In genomic region chr1:154557248-154557938, GRCh38 we compare ENCODE assay signal across 8 cellular contexts. TPM values are rescaled to one million over a fixed set of nuclear protein-coding genes. Genes with fewer than 3 reads are reported as not detected.
DNase-seq lines count a peak whose midpoint lies in the region; ATAC-seq, FAIRE-seq and TF ChIP-seq lines count a peak whose summit lies in the region.

No MANE protein-coding gene starts in this region.

- TF ChIP-seq CTCF in Calu3 (IDR thresholded peaks at IDR 0.05; ENCODE audit: unreplicated experiment) (no peak), PC-3 (conservative IDR thresholded peaks at IDR 0.05; ENCODE audit: low read depth, low read length) (no peak), endothelial cell of umbilical vein (IDR thresholded peaks at IDR 0.05; ENCODE audit: extremely low read depth in 1 of 2, insufficient read depth in 1 of 2, low read depth in 1 of 2, low read length in 2 of 2) (no peak), ovary (IDR thresholded peaks at IDR 0.05) (no peak)

- BruUV-seq in Calu3 (replicated peaks; lab: Mats Ljungman, UMichigan) = no TSS peak
- no TSS peak for BruUV-seq in PC-3 (replicated peaks; lab: Mats Ljungman, UMichigan)
- no TSS peak for BruUV-seq in endothelial cell of umbilical vein (replicated peaks; lab: Mats Ljungman, UMichigan)

- peaks cover 24% of the 10 kb centered on the region for H3K4me1 ChIP-seq in PC-3 (ENCODE audit: insufficient read depth, low read length)
- H3K4me1 ChIP-seq in endothelial cell of umbilical vein (ENCODE audit: control insufficient read depth, extremely low read depth, insufficient read depth, low read length) = peaks cover 26% of the 10 kb centered on the region
- H3K4me1 ChIP-seq in ovary (ENCODE audit: insufficient read depth) = peaks cover 9% of the 10 kb centered on the region

- no peaks in the 10 kb centered on the region for H3F3A ChIP-seq in PC-3 (ENCODE audit: low read length, unreplicated experiment)

- DNase-seq in Calu3 = no peak
- no peak for DNase-seq in PC-3
- peak; percentile 22 for DNase-seq in endothelial cell of umbilical vein (ENCODE audit: low read depth, low spot score)
- DNase-seq in ovary = no peak
- no peak for DNase-seq in middle frontal gyrus (ENCODE audit: extremely low spot score, low spot score)
- no peak for DNase-seq in NCI-H2029 (lab: John Stamatoyannopoulos, UW)
- no peak for DNase-seq in AG08396 (ENCODE audit: low spot score)

- peak overlapping the region; percentile 84 for H3K27ac Mint-ChIP-seq in Calu3 (ENCODE audit: unreplicated experiment)

- no peak for TF ChIP-seq POLR2A in endothelial cell of umbilical vein (IDR thresholded peaks at IDR 0.05; ENCODE audit: low read depth, low read length)
- TF ChIP-seq POLR2A in ovary (IDR thresholded peaks at IDR 0.05) = no peak

- H3K4me2 ChIP-seq in PC-3 (ENCODE audit: low read length) = peak overlapping the region; percentile 96
- H3K4me2 ChIP-seq in endothelial cell of umbilical vein (ENCODE audit: insufficient read depth, low read length) = peak overlapping the region; percentile 94

- H3K9ac ChIP-seq in PC-3 (ENCODE audit: low read length) (peak overlapping the region; percentile 91), endothelial cell of umbilical vein (replicated peaks; ENCODE audit: extremely low read depth, insufficient read depth, low read length) (peak overlapping the region; percentile 85)

- no peak for ATAC-seq in PC-3
- ATAC-seq in HG03039 (IDR thresholded peaks at IDR 0.05; ENCODE audit: unreplicated experiment) = no peak

- dilution Hi-C loops in endothelial cell of umbilical vein (cut with MboI; ENCODE audit: extremely low pct_ligation_motif_present, low sequenced_read_pairs) = no loop called here

- no peaks in the 10 kb centered on the region for H3K9me3 Mint-ChIP-seq in Calu3 (ENCODE audit: low read depth, unreplicated experiment)

- H4K20me1 ChIP-seq in PC-3 (ENCODE audit: low read length) (peaks cover 17% of the 10 kb centered on the region; the same call in 1 of the 2 replicates), endothelial cell of umbilical vein (replicated peaks; ENCODE audit: control insufficient read depth, extremely low read depth, insufficient read depth, low read length) (no peaks in the 10 kb centered on the region)

- peaks cover 37% of the 10 kb centered on the region for H3K36me3 ChIP-seq in PC-3 (ENCODE audit: low read depth, low read length)
- peaks cover 24 to 30% of the 10 kb centered on the region in 2 experiments for H3K36me3 ChIP-seq in endothelial cell of umbilical vein (ENCODE audit: control insufficient read depth in 2 of 2, extremely low read depth in 1 of 2, insufficient read depth in 2 of 2, low read length in 2 of 2)
- H3K36me3 ChIP-seq in ovary = peaks cover 2% of the 10 kb centered on the region

- peak; percentile 21 for FAIRE-seq in endothelial cell of umbilical vein (lab: Jason Lieb, UNC)

- WGBS in ovary, 3 donors = 8 to 10% (median 9%) methylated on average over 7 of the region's 7 CpGs

- peaks cover 56% of the 10 kb centered on the region for H3K36me3 Mint-ChIP-seq in Calu3 (ENCODE audit: insufficient read depth, unreplicated experiment)

- POLR2A ChIA-PET in PC-3 (lab: Charles Lee; ENCODE audit: unreplicated experiment) = no interaction called here
- POLR2A ChIA-PET in endothelial cell of umbilical vein (lab: Charles Lee) = no interaction called here

- H3K27me3 ChIP-seq in PC-3 (ENCODE audit: low read length) = no peaks in the 10 kb centered on the region
- no peaks in the 10 kb centered on the region for H3K27me3 ChIP-seq in endothelial cell of umbilical vein (ENCODE audit: control insufficient read depth in 2 of 2, insufficient read depth in 2 of 2, low read length in 2 of 2)
- H3K27me3 ChIP-seq in ovary = no peaks in the 10 kb centered on the region

- H2AFZ ChIP-seq in PC-3 (ENCODE audit: low read length) (no peak overlapping the region), endothelial cell of umbilical vein (ENCODE audit: low read depth, low read length) (no peak overlapping the region)

- H3K27ac ChIP-seq in PC-3 (ENCODE audit: low read length) = no peak overlapping the region
- H3K27ac ChIP-seq in endothelial cell of umbilical vein (ENCODE audit: insufficient read depth, low read depth, low read length) = peak overlapping the region; percentile 51
- H3K27ac ChIP-seq in ovary = no peak overlapping the region

- H3K4me3 Mint-ChIP-seq in Calu3 (ENCODE audit: low read depth, unreplicated experiment) = peak overlapping the region; percentile 83

- peaks cover 16% of the 10 kb centered on the region for H3K4me1 Mint-ChIP-seq in Calu3 (ENCODE audit: low read depth, unreplicated experiment)

- CTCF ChIA-PET in Calu3 (lab: Charles Lee) (interaction anchor here (1.0 to 1.1 kb wide), 2 partner anchors 11 to 398 kb away, joined by 3 to 4 read pairs; partner anchors contain the start of gene PBXIP1), PC-3 (lab: Charles Lee) (no interaction called here), endothelial cell of umbilical vein (lab: Charles Lee) (interaction anchor here (0.6 to 6.2 kb wide), 5 partner anchors 10 to 958 kb away, joined by 3 to 49 read pairs (median 8); no protein-coding TSS in a partner anchor)

- no peaks in the 10 kb centered on the region for H3K9me2 ChIP-seq in PC-3 (replicated peaks; ENCODE audit: low read length)

- TF ChIP-seq EP300 in ovary (IDR thresholded peaks at IDR 0.05) = no peak

- H3K9me3 ChIP-seq in PC-3 (ENCODE audit: low read length) (no peaks in the 10 kb centered on the region), endothelial cell of umbilical vein (replicated peaks; ENCODE audit: control insufficient read depth, insufficient read depth, low read length) (no peaks in the 10 kb centered on the region), ovary (no peaks in the 10 kb centered on the region)

- H3K79me2 ChIP-seq in PC-3 (ENCODE audit: low read length) (peaks cover 39% of the 10 kb centered on the region), endothelial cell of umbilical vein (ENCODE audit: control insufficient read depth, insufficient read depth, low read length) (peaks cover 32% of the 10 kb centered on the region)

- intact Hi-C loops in Calu3 (cut with micrococcal nuclease; ENCODE audit: unreplicated experiment) (no loop called here), PC-3 (cut with micrococcal nuclease) (loop anchor here (5.0 kb wide), 1 partner anchor 150 kb away; the partner anchor contains the start of gene IL6R), endothelial cell of umbilical vein (cut with micrococcal nuclease) (loop anchor here (5.0 kb wide), 3 partner anchors 135 to 460 kb away; partner anchors contain the start of gene ZBTB7B), ovary (cut with DNase I) (loop anchor here in 3 of 4 donors (5.0 to 10.0 kb wide), 4 partner anchors 153 to 527 kb away; partner anchors contain the start of genes IL6R (in 1 of the 3) and KCNN3 (in 1 of the 3))

- H3K9me1 ChIP-seq in endothelial cell of umbilical vein (replicated peaks; ENCODE audit: control insufficient read depth, extremely low read depth, insufficient read depth, low read length) = no peaks in the 10 kb centered on the region

- no peaks in the 10 kb centered on the region for H3K27me3 Mint-ChIP-seq in Calu3 (ENCODE audit: unreplicated experiment)

- H3K4me3 ChIP-seq in PC-3 (ENCODE audit: low read length) (peak overlapping the region; percentile 80), endothelial cell of umbilical vein (replicated peaks in 1 of 3; ENCODE audit: insufficient read depth in 1 of 3, low read depth in 1 of 3, low read length in 3 of 3) (peak overlapping the region; percentile 92), ovary (peak overlapping the region; percentile 94)

RNA-seq across cellular contexts. Expression of gene UBE2Q1, which starts 1.1 kb away (rescaled TPM):
- 96.7 and 108 TPM in 2 replicates for total RNA-seq in Calu3 (2022)
- total RNA-seq in PC-3 (2014; rRNA removed) = 40.0 and 66.6 TPM in 2 replicates
- 85.4 and 97.2 TPM in 2 replicates for total RNA-seq in endothelial cell of umbilical vein
- polyA plus RNA-seq in endothelial cell of umbilical vein = 16.5 and 18.3 TPM in 2 replicates
- 19.5 and 20.6 TPM in 2 replicates for polyA plus RNA-seq in endothelial cell of umbilical vein (2011; cell fraction: cytosol; rRNA removed)
- polyA plus RNA-seq in endothelial cell of umbilical vein (2011; cell fraction: nucleus; rRNA removed) = 28.2 and 47.4 TPM in 2 replicates
- polyA plus RNA-seq in endothelial cell of umbilical vein (2012) = 60.3 and 79.7 TPM in 2 replicates
- polyA minus RNA-seq in endothelial cell of umbilical vein = 15.4 and 19.3 TPM in 2 replicates
- 12.7 TPM for polyA minus RNA-seq in endothelial cell of umbilical vein (2011; cell fraction: cytosol; rRNA and poly(A)+ RNA removed)
- 10.2 and 13.8 TPM in 2 replicates for polyA minus RNA-seq in endothelial cell of umbilical vein (2011; cell fraction: nucleus; rRNA and poly(A)+ RNA removed)
- 10 to 100 TPM; 14.3 to 72.4 (median 58.5) TPM for total RNA-seq in ovary
- 100 to 1,000 TPM in 1 of 2 donors, 10 to 100 TPM in 1; 31.4 to 119 TPM for polyA plus RNA-seq in ovary

RNA-seq across cellular contexts. Expression of gene CHRNB2, which starts 10.2 kb away (rescaled TPM):
- 0.07 and 0.22 TPM in 2 replicates for total RNA-seq in Calu3 (2022)
- not detected in 2 replicates for total RNA-seq in PC-3 (2014; rRNA removed)
- total RNA-seq in endothelial cell of umbilical vein = not detected in 2 replicates
- not detected in 2 replicates for polyA plus RNA-seq in endothelial cell of umbilical vein
- not detected in 2 replicates for polyA plus RNA-seq in endothelial cell of umbilical vein (2011; cell fraction: cytosol; rRNA removed)
- 0.06 and 0.08 TPM in 2 replicates for polyA plus RNA-seq in endothelial cell of umbilical vein (2011; cell fraction: nucleus; rRNA removed)
- 0.09 TPM in 1 of 2 replicates, not detected in the other for polyA plus RNA-seq in endothelial cell of umbilical vein (2012)
- 0.12 and 0.45 TPM in 2 replicates for polyA minus RNA-seq in endothelial cell of umbilical vein
- polyA minus RNA-seq in endothelial cell of umbilical vein (2011; cell fraction: cytosol; rRNA and poly(A)+ RNA removed) = not detected
- not detected in 2 replicates for polyA minus RNA-seq in endothelial cell of umbilical vein (2011; cell fraction: nucleus; rRNA and poly(A)+ RNA removed)
- under 1 TPM in 4 of 7 donors, not detected in 3; 0.08 to 0.25 (median 0.23) TPM for total RNA-seq in ovary
- polyA plus RNA-seq in ovary = under 1 TPM; 0.04 to 0.08 TPM

RNA-seq across cellular contexts. Expression of gene ADAR, which starts 50.6 kb away (rescaled TPM):
- total RNA-seq in Calu3 (2022) = 298 and 388 TPM in 2 replicates
- 129 and 136 TPM in 2 replicates for total RNA-seq in PC-3 (2014; rRNA removed)
- 128 and 141 TPM in 2 replicates for total RNA-seq in endothelial cell of umbilical vein
- polyA plus RNA-seq in endothelial cell of umbilical vein = 79.6 and 88.2 TPM in 2 replicates
- 73.5 and 79.4 TPM in 2 replicates for polyA plus RNA-seq in endothelial cell of umbilical vein (2011; cell fraction: cytosol; rRNA removed)
- polyA plus RNA-seq in endothelial cell of umbilical vein (2011; cell fraction: nucleus; rRNA removed) = 189 and 196 TPM in 2 replicates
- polyA plus RNA-seq in endothelial cell of umbilical vein (2012) = 69.3 and 83.6 TPM in 2 replicates
- polyA minus RNA-seq in endothelial cell of umbilical vein = 324 and 334 TPM in 2 replicates
- polyA minus RNA-seq in endothelial cell of umbilical vein (2011; cell fraction: cytosol; rRNA and poly(A)+ RNA removed) = 110 TPM
- 112 and 150 TPM in 2 replicates for polyA minus RNA-seq in endothelial cell of umbilical vein (2011; cell fraction: nucleus; rRNA and poly(A)+ RNA removed)
- 100 to 1,000 TPM in 5 of 7 donors, 10 to 100 TPM in 2; 57.2 to 175 (median 134) TPM for total RNA-seq in ovary
- 100 to 1,000 TPM in 1 of 2 donors, 10 to 100 TPM in 1; 45.0 to 184 TPM for polyA plus RNA-seq in ovary

RNA-seq across cellular contexts. Expression of gene SHE, which starts 55.2 kb away (rescaled TPM):
- total RNA-seq in Calu3 (2022) (not detected in 2 replicates), PC-3 (2014; rRNA removed) (not detected in 2 replicates), endothelial cell of umbilical vein (43.4 and 52.7 TPM in 2 replicates), ovary (10 to 100 TPM in 2 of 7 donors, 1 to 10 TPM in 5; 4.3 to 20.5 (median 9.0) TPM)
- polyA plus RNA-seq in endothelial cell of umbilical vein (30.1 and 30.4 TPM in 2 replicates), ovary (10 to 100 TPM in 1 of 2 donors, 1 to 10 TPM in 1; 6.9 to 15.4 TPM)
- polyA plus RNA-seq in endothelial cell of umbilical vein (2011; cell fraction: cytosol; rRNA removed) = 27.9 and 28.0 TPM in 2 replicates
- polyA plus RNA-seq in endothelial cell of umbilical vein (2011; cell fraction: nucleus; rRNA removed) = 39.9 and 41.9 TPM in 2 replicates
- polyA plus RNA-seq in endothelial cell of umbilical vein (2012) = 25.6 and 28.4 TPM in 2 replicates
- 38.2 and 41.5 TPM in 2 replicates for polyA minus RNA-seq in endothelial cell of umbilical vein
- polyA minus RNA-seq in endothelial cell of umbilical vein (2011; cell fraction: cytosol; rRNA and poly(A)+ RNA removed) = not detected
- 19.3 and 26.1 TPM in 2 replicates for polyA minus RNA-seq in endothelial cell of umbilical vein (2011; cell fraction: nucleus; rRNA and poly(A)+ RNA removed)

RNA-seq across cellular contexts. Expression of gene TDRD10, which starts 55.4 kb away (rescaled TPM):
- total RNA-seq in Calu3 (2022) (not detected in 2 replicates), PC-3 (2014; rRNA removed) (not detected in 2 replicates), endothelial cell of umbilical vein (3.9 and 6.1 TPM in 2 replicates), ovary (1 to 10 TPM; 3.1 to 8.7 (median 5.8) TPM)
- polyA plus RNA-seq in endothelial cell of umbilical vein (8.6 and 9.1 TPM in 2 replicates), ovary (1 to 10 TPM; 4.1 to 6.2 TPM)
- polyA plus RNA-seq in endothelial cell of umbilical vein (2011; cell fraction: cytosol; rRNA removed) = 4.1 and 5.6 TPM in 2 replicates
- polyA plus RNA-seq in endothelial cell of umbilical vein (2011; cell fraction: nucleus; rRNA removed) = 38.4 and 42.2 TPM in 2 replicates
- 3.0 TPM in 2 replicates for polyA plus RNA-seq in endothelial cell of umbilical vein (2012)
- 4.4 and 7.1 TPM in 2 replicates for polyA minus RNA-seq in endothelial cell of umbilical vein
- polyA minus RNA-seq in endothelial cell of umbilical vein (2011; cell fraction: cytosol; rRNA and poly(A)+ RNA removed) = not detected
- polyA minus RNA-seq in endothelial cell of umbilical vein (2011; cell fraction: nucleus; rRNA and poly(A)+ RNA removed) = 7.3 and 8.2 TPM in 2 replicates
